24 cellular contexts compared by ENCODE assay signal in genomic region chr1:67615886-67616285, GRCh38.
"Had no signal": no experiment of that assay in that cellular context is flagged by ENCODE, and none has a peak within 500 bp of the region (broad histone marks: within the 10 kb centered on the region; RNA-seq: fewer than 3 reads in every experiment).

No MANE protein-coding gene starts in this region.

- H3K27me3 ChIP-seq: colonic mucosa, esophagus muscularis mucosa, gastrocnemius medialis had no signal

- H3K9me3 Mint-ChIP-seq: central memory CD8-positive, alpha-beta T cell; dendritic cell treated with granulocyte-macrophage colony-stimulating factor and Interleukin-4, amounts not matched to agents 40 ng/mL and 50 ng/mL, for 4 days; endodermal cell; natural killer cell; stimulated activated naive B cell treated with anti-CD40 and anti-IgM and Interleukin-4, amounts not matched to agents 10 μg/mL and 1 μg/mL and 100 μg/mL, for 72 hours had no signal

- H3K4me1 ChIP-seq: colonic mucosa had no signal

- H3K4me3 ChIP-seq: colonic mucosa, esophagus muscularis mucosa, gastrocnemius medialis, lung, skin epidermis, spleen had no signal

- H2AFZ ChIP-seq: parathyroid adenoma had no signal

- H3K4me1 Mint-ChIP-seq: central memory CD8-positive, alpha-beta T cell; memory B cell; natural killer cell; neural crest cell had no signal

- H3K36me3 ChIP-seq: colonic mucosa, esophagus muscularis mucosa, gastrocnemius medialis, neutrophil, spleen had no signal

- H3K79me2 ChIP-seq: parathyroid adenoma had no signal

- H3K27ac Mint-ChIP-seq: dendritic cell treated with granulocyte-macrophage colony-stimulating factor and Interleukin-4, amounts not matched to agents 40 ng/mL and 50 ng/mL, for 4 days; endodermal cell; memory B cell; natural killer cell; progenitor cell of endocrine pancreas; stimulated activated naive B cell treated with anti-CD40 and anti-IgM and Interleukin-4, amounts not matched to agents 10 μg/mL and 1 μg/mL and 100 μg/mL, for 72 hours; stimulated activated naive CD8-positive, alpha-beta T cell treated with anti-CD3 and anti-CD28 coated beads, Interleukin-15, Interleukin-2, amounts not matched to agents 100 ng/mL and 50 ng/mL, for 24 hours had no signal

- H3K4me3 Mint-ChIP-seq: central memory CD8-positive, alpha-beta T cell; dendritic cell treated with granulocyte-macrophage colony-stimulating factor and Interleukin-4, amounts not matched to agents 40 ng/mL and 50 ng/mL, for 4 days; endodermal cell; memory B cell; natural killer cell; neural crest cell; stimulated activated naive B cell treated with anti-CD40 and anti-IgM and Interleukin-4, amounts not matched to agents 10 μg/mL and 1 μg/mL and 100 μg/mL, for 72 hours; stimulated activated naive CD8-positive, alpha-beta T cell treated with anti-CD3 and anti-CD28 coated beads, Interleukin-15, Interleukin-2, amounts not matched to agents 100 ng/mL and 50 ng/mL, for 24 hours had no signal

- H3K27ac ChIP-seq: colonic mucosa, esophagus muscularis mucosa, neutrophil, parathyroid adenoma, spleen had no signal

- DNase-seq: colonic mucosa; effector CD8-positive, alpha-beta T cell; gastrocnemius medialis; kidney; natural killer cell; spleen; stimulated activated CD4-positive, alpha-beta T cell treated with anti-CD3 and anti-CD28 coated beads, Interleukin-15, amount 100 ng/mL, for 24 hours; stimulated activated CD4-positive, alpha-beta T cell treated with anti-CD3 and anti-CD28 coated beads, Interleukin-2, amount 100 ng/mL, for 48 hours; stimulated activated naive B cell treated with anti-CD40 and anti-IgM and Interleukin-4, amounts not matched to agents 10 μg/mL and 1 μg/mL and 100 μg/mL, for 72 hours; trophoblast cell had no signal

- H3K36me3 Mint-ChIP-seq: memory B cell; natural killer cell; stimulated activated naive B cell treated with anti-CD40 and anti-IgM and Interleukin-4, amounts not matched to agents 10 μg/mL and 1 μg/mL and 100 μg/mL, for 72 hours had no signal

- H3K27me3 Mint-ChIP-seq: stimulated activated naive B cell treated with anti-CD40 and anti-IgM and Interleukin-4, amounts not matched to agents 10 μg/mL and 1 μg/mL and 100 μg/mL, for 72 hours had no signal

- ATAC-seq: gastrocnemius medialis; left lobe of liver; natural killer cell; sciatic nerve; stimulated activated naive B cell treated with anti-CD40 and anti-IgM and Interleukin-4, amounts not matched to agents 10 μg/mL and 1 μg/mL and 100 μg/mL, for 72 hours had no signal

- H3K9me3 ChIP-seq: colonic mucosa, esophagus muscularis mucosa, gastrocnemius medialis, neutrophil, spleen had no signal
